ENCODE assay signal across 1 cellular context in the genomic region with DNA sequence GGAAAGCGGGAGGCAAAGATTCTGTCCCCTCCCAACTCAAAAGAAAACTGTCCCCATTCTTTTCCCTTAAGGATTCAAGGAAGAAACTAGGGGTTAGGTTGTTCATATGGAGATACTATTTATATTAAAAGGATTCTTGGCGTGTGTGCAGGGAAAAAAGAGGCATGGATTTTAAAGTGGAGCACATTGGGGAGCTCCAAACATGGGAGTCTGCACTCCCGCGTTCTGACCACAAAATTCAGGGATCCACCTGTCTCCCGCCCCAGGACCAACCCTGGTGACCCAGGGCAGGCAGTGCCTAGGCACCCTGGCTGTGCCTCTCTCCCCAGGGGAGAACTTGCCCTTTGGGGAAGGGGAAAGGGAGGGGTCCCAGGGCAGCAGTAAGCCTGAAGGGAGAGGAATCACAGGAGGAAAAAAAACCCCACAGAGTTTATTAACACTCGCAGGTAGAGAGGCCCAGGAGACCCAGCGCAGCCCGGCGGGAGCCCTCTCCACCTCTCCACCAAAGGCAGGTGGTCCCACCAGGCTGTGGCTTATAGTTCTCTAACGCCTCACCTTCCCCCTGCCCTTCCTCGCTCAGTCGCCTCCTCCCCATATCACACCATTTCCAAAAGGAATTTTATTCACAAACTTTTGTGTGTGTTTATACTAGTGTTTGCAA.
TF ChIP-seq lines count a peak whose summit lies in the region.

No MANE protein-coding gene starts in this region.

TF ChIP-seq in GM12878, 131 proteins besides CTCF, POLR2A, EP300 and RAD21:
- TF ChIP-seq TARDBP (IDR thresholded peaks at IDR 0.05; ENCODE audit: borderline replicate concordance), result no peak
- no peak for TF ChIP-seq MTA3 (IDR thresholded peaks at IDR 0.05; ENCODE audit: borderline replicate concordance, low read length)
- TF ChIP-seq ZBTB4 (CRISPR knock-in tag; IDR thresholded peaks at IDR 0.05), result no peak
- TF ChIP-seq RAD51 (IDR thresholded peaks at IDR 0.05), result no peak
- no peak for TF ChIP-seq E2F8 (IDR thresholded peaks at IDR 0.05; ENCODE audit: low read depth, partially characterized antibody)
- no peak for TF ChIP-seq PBX3 (IDR thresholded peaks at IDR 0.05; ENCODE audit: insufficient replicate concordance, low read depth, low read length)
- TF ChIP-seq ZNF274 (IDR thresholded peaks at IDR 0.05; ENCODE audit: insufficient read depth, insufficient read length), result no peak
- no peak for TF ChIP-seq NKRF (conservative IDR thresholded peaks at IDR 0.05)
- TF ChIP-seq, protein P1, sequence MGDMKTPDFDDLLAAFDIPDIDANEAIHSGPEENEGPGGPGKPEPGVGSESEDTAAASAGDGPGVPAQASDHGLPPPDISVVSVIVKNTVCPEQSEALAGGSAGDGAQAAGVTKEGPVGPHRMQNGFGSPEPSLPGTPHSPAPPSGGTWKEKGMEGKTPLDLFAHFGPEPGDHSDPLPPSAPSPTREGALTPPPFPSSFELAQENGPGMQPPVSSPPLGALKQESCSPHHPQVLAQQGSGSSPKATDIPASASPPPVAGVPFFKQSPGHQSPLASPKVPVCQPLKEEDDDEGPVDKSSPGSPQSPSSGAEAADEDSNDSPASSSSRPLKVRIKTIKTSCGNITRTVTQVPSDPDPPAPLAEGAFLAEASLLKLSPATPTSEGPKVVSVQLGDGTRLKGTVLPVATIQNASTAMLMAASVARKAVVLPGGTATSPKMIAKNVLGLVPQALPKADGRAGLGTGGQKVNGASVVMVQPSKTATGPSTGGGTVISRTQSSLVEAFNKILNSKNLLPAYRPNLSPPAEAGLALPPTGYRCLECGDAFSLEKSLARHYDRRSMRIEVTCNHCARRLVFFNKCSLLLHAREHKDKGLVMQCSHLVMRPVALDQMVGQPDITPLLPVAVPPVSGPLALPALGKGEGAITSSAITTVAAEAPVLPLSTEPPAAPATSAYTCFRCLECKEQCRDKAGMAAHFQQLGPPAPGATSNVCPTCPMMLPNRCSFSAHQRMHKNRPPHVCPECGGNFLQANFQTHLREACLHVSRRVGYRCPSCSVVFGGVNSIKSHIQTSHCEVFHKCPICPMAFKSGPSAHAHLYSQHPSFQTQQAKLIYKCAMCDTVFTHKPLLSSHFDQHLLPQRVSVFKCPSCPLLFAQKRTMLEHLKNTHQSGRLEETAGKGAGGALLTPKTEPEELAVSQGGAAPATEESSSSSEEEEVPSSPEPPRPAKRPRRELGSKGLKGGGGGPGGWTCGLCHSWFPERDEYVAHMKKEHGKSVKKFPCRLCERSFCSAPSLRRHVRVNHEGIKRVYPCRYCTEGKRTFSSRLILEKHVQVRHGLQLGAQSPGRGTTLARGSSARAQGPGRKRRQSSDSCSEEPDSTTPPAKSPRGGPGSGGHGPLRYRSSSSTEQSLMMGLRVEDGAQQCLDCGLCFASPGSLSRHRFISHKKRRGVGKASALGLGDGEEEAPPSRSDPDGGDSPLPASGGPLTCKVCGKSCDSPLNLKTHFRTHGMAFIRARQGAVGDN (IDR thresholded peaks at IDR 0.05), result no peak
- TF ChIP-seq, protein P2, sequence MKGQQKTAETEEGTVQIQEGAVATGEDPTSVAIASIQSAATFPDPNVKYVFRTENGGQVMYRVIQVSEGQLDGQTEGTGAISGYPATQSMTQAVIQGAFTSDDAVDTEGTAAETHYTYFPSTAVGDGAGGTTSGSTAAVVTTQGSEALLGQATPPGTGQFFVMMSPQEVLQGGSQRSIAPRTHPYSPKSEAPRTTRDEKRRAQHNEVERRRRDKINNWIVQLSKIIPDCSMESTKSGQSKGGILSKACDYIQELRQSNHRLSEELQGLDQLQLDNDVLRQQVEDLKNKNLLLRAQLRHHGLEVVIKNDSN (IDR thresholded peaks at IDR 0.05; ENCODE audit: borderline replicate concordance, extremely low read length, insufficient read depth, low read depth, low read length), result no peak
- no peak for TF ChIP-seq NR2C2 (IDR thresholded peaks at IDR 0.05; ENCODE audit: borderline replicate concordance, control insufficient read depth, insufficient read length, low read depth)
- TF ChIP-seq, protein P3, sequence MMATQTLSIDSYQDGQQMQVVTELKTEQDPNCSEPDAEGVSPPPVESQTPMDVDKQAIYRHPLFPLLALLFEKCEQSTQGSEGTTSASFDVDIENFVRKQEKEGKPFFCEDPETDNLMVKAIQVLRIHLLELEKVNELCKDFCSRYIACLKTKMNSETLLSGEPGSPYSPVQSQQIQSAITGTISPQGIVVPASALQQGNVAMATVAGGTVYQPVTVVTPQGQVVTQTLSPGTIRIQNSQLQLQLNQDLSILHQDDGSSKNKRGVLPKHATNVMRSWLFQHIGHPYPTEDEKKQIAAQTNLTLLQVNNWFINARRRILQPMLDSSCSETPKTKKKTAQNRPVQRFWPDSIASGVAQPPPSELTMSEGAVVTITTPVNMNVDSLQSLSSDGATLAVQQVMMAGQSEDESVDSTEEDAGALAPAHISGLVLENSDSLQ (IDR thresholded peaks at IDR 0.05), result no peak
TF ChIP-seq in GM12878: peak in this region for 0.
